Comparison of ENCODE assay signal across 1 cellular context in the genomic region with DNA sequence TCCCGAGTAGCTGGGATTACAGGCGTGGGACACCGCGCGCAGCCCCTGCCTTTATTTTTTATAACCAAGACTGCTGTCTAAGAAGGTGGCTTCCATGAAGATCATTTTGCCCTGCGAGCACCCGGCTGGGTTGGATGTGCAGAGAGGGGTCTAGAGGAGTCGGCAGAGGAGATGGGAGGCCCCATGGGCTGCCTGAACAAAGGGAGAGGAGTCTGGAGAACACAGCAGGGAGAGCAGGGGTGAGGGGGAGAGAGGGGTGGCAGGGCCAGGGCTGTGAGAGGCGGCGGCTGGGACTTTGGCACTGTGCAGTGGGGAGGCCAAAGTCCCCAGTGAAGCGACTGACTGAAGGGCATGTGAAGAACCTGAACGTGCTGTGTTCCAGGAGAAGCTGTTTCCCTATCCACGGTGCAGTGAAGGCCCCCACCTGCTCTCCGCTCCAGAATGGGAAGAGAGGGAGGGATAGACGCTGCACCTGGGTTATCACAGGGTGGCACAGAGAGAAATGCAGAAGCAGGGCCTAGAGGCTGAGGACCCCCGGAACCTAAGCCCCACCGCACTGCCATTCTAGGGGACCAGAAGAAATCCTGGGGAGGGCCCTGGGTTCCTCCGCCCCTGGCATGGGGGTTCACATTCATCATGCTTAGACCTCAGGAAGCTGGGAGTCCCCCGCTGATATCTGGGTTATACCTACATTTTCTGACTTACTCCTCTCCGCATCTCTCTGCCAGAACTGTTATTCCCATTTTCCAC.
A peak's percentile ranks its signal among the peaks of the same experiment; 100 is the strongest.
TF ChIP-seq lines count a peak whose summit lies in the region.

No MANE protein-coding gene starts in this region.

TF ChIP-seq in HepG2, 621 proteins besides CTCF, POLR2A, EP300 and RAD21:
- TF ChIP-seq ZNF530 (CRISPR knock-in tag; IDR thresholded peaks at IDR 0.05; ENCODE audit: low read depth) (no peak), ZMYM2 (CRISPR knock-in tag; IDR thresholded peaks at IDR 0.05) (peak; percentile 68; the same call in 1 of the 2 replicates), ZNF138 (CRISPR knock-in tag; IDR thresholded peaks at IDR 0.05; ENCODE audit: low read depth) (no peak), KDM5B (CRISPR knock-in tag; IDR thresholded peaks at IDR 0.05; ENCODE audit: borderline replicate concordance) (0 out of 2 replicates have a peak, but pooled peaks have one; percentile 10), ZFP36L2 (CRISPR knock-in tag; IDR thresholded peaks at IDR 0.05) (no peak), NCOR1 (IDR thresholded peaks at IDR 0.05; ENCODE audit: borderline replicate concordance, low read length) (peak; percentile 46; the same call in 1 of the 2 replicates), SP140L (CRISPR knock-in tag; IDR thresholded peaks at IDR 0.05; ENCODE audit: borderline replicate concordance) (no peak), ZSCAN25 (CRISPR knock-in tag; IDR thresholded peaks at IDR 0.05) (peak; percentile 100), HNRNPK (IDR thresholded peaks at IDR 0.05; ENCODE audit: low read depth, low read length, poor library complexity, severe bottlenecking) (no peak), XRCC5 (optimal IDR thresholded peaks at IDR 0.05; ENCODE audit: low read length) (peak; percentile 21), ZKSCAN8 (CRISPR knock-in tag; IDR thresholded peaks at IDR 0.05; ENCODE audit: borderline replicate concordance) (no peak), MTA1 (CRISPR knock-in tag; IDR thresholded peaks at IDR 0.05; ENCODE audit: borderline replicate concordance) (0 out of 2 replicates have a peak, but pooled peaks have one; percentile 29), HNF4A (CRISPR knock-in tag; IDR thresholded peaks at IDR 0.05) (peak; percentile 58), HNRNPL (IDR thresholded peaks at IDR 0.05; ENCODE audit: low read depth, low read length) (0 out of 2 replicates have a peak, but pooled peaks have one; percentile 19), HNF4G (IDR thresholded peaks at IDR 0.05; ENCODE audit: borderline replicate concordance, low read depth, low read length) (peak; percentile 47; the same call in 1 of the 2 replicates), HNF4G (CRISPR knock-in tag; IDR thresholded peaks at IDR 0.05; ENCODE audit: borderline replicate concordance, low read depth) (no peak)
- TF ChIP-seq, protein P1, sequence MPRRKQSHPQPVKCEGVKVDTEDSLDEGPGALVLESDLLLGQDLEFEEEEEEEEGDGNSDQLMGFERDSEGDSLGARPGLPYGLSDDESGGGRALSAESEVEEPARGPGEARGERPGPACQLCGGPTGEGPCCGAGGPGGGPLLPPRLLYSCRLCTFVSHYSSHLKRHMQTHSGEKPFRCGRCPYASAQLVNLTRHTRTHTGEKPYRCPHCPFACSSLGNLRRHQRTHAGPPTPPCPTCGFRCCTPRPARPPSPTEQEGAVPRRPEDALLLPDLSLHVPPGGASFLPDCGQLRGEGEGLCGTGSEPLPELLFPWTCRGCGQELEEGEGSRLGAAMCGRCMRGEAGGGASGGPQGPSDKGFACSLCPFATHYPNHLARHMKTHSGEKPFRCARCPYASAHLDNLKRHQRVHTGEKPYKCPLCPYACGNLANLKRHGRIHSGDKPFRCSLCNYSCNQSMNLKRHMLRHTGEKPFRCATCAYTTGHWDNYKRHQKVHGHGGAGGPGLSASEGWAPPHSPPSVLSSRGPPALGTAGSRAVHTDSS (CRISPR knock-in tag; conservative IDR thresholded peaks at IDR 0.05): no peak
- TF ChIP-seq, protein P2, sequence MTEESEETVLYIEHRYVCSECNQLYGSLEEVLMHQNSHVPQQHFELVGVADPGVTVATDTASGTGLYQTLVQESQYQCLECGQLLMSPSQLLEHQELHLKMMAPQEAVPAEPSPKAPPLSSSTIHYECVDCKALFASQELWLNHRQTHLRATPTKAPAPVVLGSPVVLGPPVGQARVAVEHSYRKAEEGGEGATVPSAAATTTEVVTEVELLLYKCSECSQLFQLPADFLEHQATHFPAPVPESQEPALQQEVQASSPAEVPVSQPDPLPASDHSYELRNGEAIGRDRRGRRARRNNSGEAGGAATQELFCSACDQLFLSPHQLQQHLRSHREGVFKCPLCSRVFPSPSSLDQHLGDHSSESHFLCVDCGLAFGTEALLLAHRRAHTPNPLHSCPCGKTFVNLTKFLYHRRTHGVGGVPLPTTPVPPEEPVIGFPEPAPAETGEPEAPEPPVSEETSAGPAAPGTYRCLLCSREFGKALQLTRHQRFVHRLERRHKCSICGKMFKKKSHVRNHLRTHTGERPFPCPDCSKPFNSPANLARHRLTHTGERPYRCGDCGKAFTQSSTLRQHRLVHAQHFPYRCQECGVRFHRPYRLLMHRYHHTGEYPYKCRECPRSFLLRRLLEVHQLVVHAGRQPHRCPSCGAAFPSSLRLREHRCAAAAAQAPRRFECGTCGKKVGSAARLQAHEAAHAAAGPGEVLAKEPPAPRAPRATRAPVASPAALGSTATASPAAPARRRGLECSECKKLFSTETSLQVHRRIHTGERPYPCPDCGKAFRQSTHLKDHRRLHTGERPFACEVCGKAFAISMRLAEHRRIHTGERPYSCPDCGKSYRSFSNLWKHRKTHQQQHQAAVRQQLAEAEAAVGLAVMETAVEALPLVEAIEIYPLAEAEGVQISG (CRISPR knock-in tag; IDR thresholded peaks at IDR 0.05): no peak
- TF ChIP-seq, protein P3, sequence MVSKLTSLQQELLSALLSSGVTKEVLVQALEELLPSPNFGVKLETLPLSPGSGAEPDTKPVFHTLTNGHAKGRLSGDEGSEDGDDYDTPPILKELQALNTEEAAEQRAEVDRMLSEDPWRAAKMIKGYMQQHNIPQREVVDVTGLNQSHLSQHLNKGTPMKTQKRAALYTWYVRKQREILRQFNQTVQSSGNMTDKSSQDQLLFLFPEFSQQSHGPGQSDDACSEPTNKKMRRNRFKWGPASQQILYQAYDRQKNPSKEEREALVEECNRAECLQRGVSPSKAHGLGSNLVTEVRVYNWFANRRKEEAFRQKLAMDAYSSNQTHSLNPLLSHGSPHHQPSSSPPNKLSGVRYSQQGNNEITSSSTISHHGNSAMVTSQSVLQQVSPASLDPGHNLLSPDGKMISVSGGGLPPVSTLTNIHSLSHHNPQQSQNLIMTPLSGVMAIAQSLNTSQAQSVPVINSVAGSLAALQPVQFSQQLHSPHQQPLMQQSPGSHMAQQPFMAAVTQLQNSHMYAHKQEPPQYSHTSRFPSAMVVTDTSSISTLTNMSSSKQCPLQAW (CRISPR knock-in tag; IDR thresholded peaks at IDR 0.05): 0 out of 2 replicates have a peak, but pooled peaks have one; percentile 30
- TF ChIP-seq, protein P4, sequence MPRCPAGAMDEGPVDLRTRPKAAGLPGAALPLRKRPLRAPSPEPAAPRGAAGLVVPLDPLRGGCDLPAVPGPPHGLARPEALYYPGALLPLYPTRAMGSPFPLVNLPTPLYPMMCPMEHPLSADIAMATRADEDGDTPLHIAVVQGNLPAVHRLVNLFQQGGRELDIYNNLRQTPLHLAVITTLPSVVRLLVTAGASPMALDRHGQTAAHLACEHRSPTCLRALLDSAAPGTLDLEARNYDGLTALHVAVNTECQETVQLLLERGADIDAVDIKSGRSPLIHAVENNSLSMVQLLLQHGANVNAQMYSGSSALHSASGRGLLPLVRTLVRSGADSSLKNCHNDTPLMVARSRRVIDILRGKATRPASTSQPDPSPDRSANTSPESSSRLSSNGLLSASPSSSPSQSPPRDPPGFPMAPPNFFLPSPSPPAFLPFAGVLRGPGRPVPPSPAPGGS (CRISPR knock-in tag; IDR thresholded peaks at IDR 0.05): no peak
